Comparison of ENCODE assay signal across 8 cellular contexts in genomic region chr16:88650749-88651275, GRCh38. TPM values are rescaled to one million over a fixed set of nuclear protein-coding genes. Genes with fewer than 3 reads are reported as not detected.
DNase-seq lines count a peak whose midpoint lies in the region; ATAC-seq and TF ChIP-seq lines count a peak whose summit lies in the region.

TSS of gene CYBA (minus strand) at chr16:88651053. CDS start at chr16:88651013, 40 bp downstream.

- peak within 1 kb of the TSS; percentile 49; the same call in 1 of the 2 replicates for H4K91ac ChIP-seq in IMR-90 (ENCODE audit: insufficient read depth, low read depth, low read length)

- ATAC-seq in GM21526 (IDR thresholded peaks at IDR 0.05; ENCODE audit: low FRiP score, unreplicated experiment) (peak; percentile 54), IMR-90 (ENCODE audit: low read depth) (peak; percentile 93), left lung (peak; percentile 95)
- ATAC-seq in activated CD4-positive, CD25-positive, alpha-beta regulatory T cell treated with anti-CD3 and anti-CD28 coated beads, Interleukin-2, amount 50 U/mL, for 24 hours: peak; percentile 89

- POLR2A ChIA-PET in IMR-90 (lab: Charles Lee; ENCODE audit: unreplicated experiment): no interaction called here

- peak within 1 kb of the TSS; percentile 95 for H2AFZ ChIP-seq in IMR-90 (replicated peaks; ENCODE audit: low read length, poor library complexity)

- H3K9ac ChIP-seq in IMR-90 (ENCODE audit: low read depth, low read length): peak within 1 kb of the TSS; percentile 75

- H3K23ac ChIP-seq in IMR-90 (ENCODE audit: low read depth, low read length): peak within 1 kb of the TSS; percentile 79

- no peak for TF ChIP-seq CTCF in IMR-90 (conservative IDR thresholded peaks at IDR 0.05; ENCODE audit: low read depth, low read length)
- no peak for TF ChIP-seq CTCF in choroid plexus epithelial cell (conservative IDR thresholded peaks at IDR 0.05; ENCODE audit: low read depth, low read length)
- TF ChIP-seq CTCF in left lung (IDR thresholded peaks at IDR 0.05): no peak

- intact Hi-C loops in IMR-90 (cut with micrococcal nuclease): no loop called here
- intact Hi-C loops in left lung (cut with DNase I): no loop called here

- dilution Hi-C loops in IMR-90 (cut with HindIII; ENCODE audit: low sequenced_read_pairs, unreplicated experiment): no loop called here

- DNase-seq in Daoy (ENCODE audit: low read depth) (peak; percentile 84), IMR-90 (peak; percentile 22), choroid plexus epithelial cell (ENCODE audit: low read depth) (peak; percentile 70), left lung (peak; percentile 90 to 97), amniotic stem cell (lab: John Stamatoyannopoulos, UW) (no peak)
- DNase-seq in stimulated activated CD4-positive, alpha-beta T cell treated with anti-CD3 and anti-CD28 coated beads, Interleukin-4, amount 100 ng/mL, for 48 hours (ENCODE audit: low read depth in 2 of 2): peak; percentile 76 to 81

- no peaks in the 10 kb centered on the region for H3K9me3 ChIP-seq in IMR-90 (ENCODE audit: control insufficient read depth, insufficient read depth, low read length)
- no peaks in the 10 kb centered on the region for H3K9me3 ChIP-seq in left lung

- peak within 1 kb of the TSS; percentile 47; the same call in 1 of the 2 replicates for H3K18ac ChIP-seq in IMR-90 (ENCODE audit: low read depth, low read length)

- H2AK9ac ChIP-seq in IMR-90 (replicated peaks; ENCODE audit: low read depth, low read length, poor library complexity): peak within 1 kb of the TSS; percentile 97

- H4K8ac ChIP-seq in IMR-90 (ENCODE audit: low read depth in 2 of 2, low read length in 2 of 2): peak within 1 kb of the TSS in 1 of 2 experiments; percentile 84; a peak in 1 of 4 replicates

- H2BK20ac ChIP-seq in IMR-90 (ENCODE audit: low read depth, low read length): no peak within 1 kb of the TSS

- no peak within 1 kb of the TSS for H2BK5ac ChIP-seq in IMR-90 (ENCODE audit: low read depth, low read length, poor library complexity, severe bottlenecking)

- no TSS peak for BruUV-seq in IMR-90 (replicated peaks; lab: Mats Ljungman, UMichigan)

- CTCF ChIA-PET in IMR-90 (lab: Yijun Ruan, JAX): no interaction called here

- H3K4ac ChIP-seq in IMR-90 (ENCODE audit: low read depth, low read length): peak within 1 kb of the TSS; percentile 71

- H3K4me1 ChIP-seq in IMR-90 (ENCODE audit: control insufficient read depth, insufficient read depth, low read length) (peaks cover 5% of the 10 kb centered on the region; the same call in 1 of the 2 replicates), left lung (peaks cover 5 to 55% of the 10 kb centered on the region in 2 donors)

- H3K4me3 ChIP-seq in IMR-90 (ENCODE audit: insufficient read depth, low read depth, low read length) (peak within 1 kb of the TSS; percentile 93), choroid plexus epithelial cell (ENCODE audit: low read depth, low read length) (peak within 1 kb of the TSS; percentile 70), left lung (peak within 1 kb of the TSS; percentile 78 to 94)

- H3K4me2 ChIP-seq in IMR-90 (ENCODE audit: low read depth, low read length): peak within 1 kb of the TSS; percentile 85

- no peak within 1 kb of the TSS for H2BK15ac ChIP-seq in IMR-90 (ENCODE audit: low read depth, low read length)

- H4K20me1 ChIP-seq in IMR-90 (ENCODE audit: insufficient read depth, low read length): peaks cover 3% of the 10 kb centered on the region

- peak within 1 kb of the TSS; percentile 90 for H3K14ac ChIP-seq in IMR-90 (replicated peaks; ENCODE audit: low read depth, low read length)

- H2AK5ac ChIP-seq in IMR-90 (ENCODE audit: low read depth, low read length): peak within 1 kb of the TSS; percentile 87

- H2BK120ac ChIP-seq in IMR-90 (ENCODE audit: low read depth, low read length): no peak within 1 kb of the TSS

- no peak within 1 kb of the TSS for H3K56ac ChIP-seq in IMR-90 (ENCODE audit: extremely low read depth, insufficient read depth, low read length)

- peaks cover 0 to 20% of the 10 kb centered on the region in 2 experiments; a peak in 1 of 4 replicates for H3K79me1 ChIP-seq in IMR-90 (ENCODE audit: low read depth in 1 of 2, low read length in 2 of 2)

- peaks cover 13% of the 10 kb centered on the region for H3K36me3 ChIP-seq in IMR-90 (ENCODE audit: control insufficient read depth, insufficient read depth, low read length)
- peaks cover 0 to 68% of the 10 kb centered on the region in 2 donors for H3K36me3 ChIP-seq in left lung

- peak within 1 kb of the TSS; percentile 67 for H4K5ac ChIP-seq in IMR-90 (ENCODE audit: low read depth, low read length)

- no peaks in the 10 kb centered on the region for H3K27me3 ChIP-seq in IMR-90 (ENCODE audit: control insufficient read depth, insufficient read depth, low read length)
- no peaks in the 10 kb centered on the region for H3K27me3 ChIP-seq in left lung

- no peak for TF ChIP-seq POLR2A in IMR-90 (IDR thresholded peaks at IDR 0.05; ENCODE audit: low read depth, low read length)

- 3% methylated on average over 15 of the region's 41 CpGs; no CpG with 5 or more reads in 1 of the 2 experiments for WGBS in IMR-90 (ENCODE audit: extremely low coverage in 2 of 2, insufficient read length in 1 of 2), 2 experiments

- in situ Hi-C loops in IMR-90 (cut with MboI; ENCODE audit: low sequenced_read_pairs): no loop called here

- H3K9me1 ChIP-seq in IMR-90 (ENCODE audit: insufficient read depth, low read length): no peaks in the 10 kb centered on the region

- H3K27ac ChIP-seq in IMR-90 (ENCODE audit: insufficient read depth, low read length) (peak within 1 kb of the TSS; percentile 64), left lung (peak within 1 kb of the TSS; percentile 75 to 90)

- no peak for TF ChIP-seq RAD21 in IMR-90 (IDR thresholded peaks at IDR 0.05; ENCODE audit: low read length)

TF ChIP-seq in IMR-90, 13 proteins besides CTCF, POLR2A, EP300 and RAD21:
- peak; percentile 59; the same call in 1 of the 2 replicates for TF ChIP-seq MXI1 (IDR thresholded peaks at IDR 0.05; ENCODE audit: borderline replicate concordance, low read depth, low read length)
- TF ChIP-seq CEBPB (IDR thresholded peaks at IDR 0.05; ENCODE audit: low read depth, low read length): no peak
- no peak for TF ChIP-seq SMC3 (IDR thresholded peaks at IDR 0.05; ENCODE audit: low read depth, low read length)
- TF ChIP-seq MAZ (IDR thresholded peaks at IDR 0.05; ENCODE audit: borderline replicate concordance, low read depth, low read length): peak; percentile 34; the same call in 1 of the 2 replicates

RNA-seq across cellular contexts. Expression of gene CYBA, which starts in this region (rescaled TPM):
- total RNA-seq in Daoy (2014; rRNA removed; shearing (Covaris generic)): 259 and 288 TPM in 2 replicates
- total RNA-seq in IMR-90 (2012; rRNA removed) (65.6 and 90.5 TPM in 2 replicates), left lung (100 to 1,000 TPM; 243 to 396 TPM)
- polyA plus RNA-seq in IMR-90 (2012; rRNA removed): 169 and 228 TPM in 2 replicates
- polyA plus RNA-seq in IMR-90 (2012; cell fraction: cytosol; rRNA removed): 205 and 351 TPM in 2 replicates
- polyA plus RNA-seq in IMR-90 (2012; cell fraction: nucleus; rRNA removed; ENCODE audit: low replicate concordance): 119 and 281 TPM in 2 replicates
